ENCODE assay signal across 22 cellular contexts in the genomic region with DNA sequence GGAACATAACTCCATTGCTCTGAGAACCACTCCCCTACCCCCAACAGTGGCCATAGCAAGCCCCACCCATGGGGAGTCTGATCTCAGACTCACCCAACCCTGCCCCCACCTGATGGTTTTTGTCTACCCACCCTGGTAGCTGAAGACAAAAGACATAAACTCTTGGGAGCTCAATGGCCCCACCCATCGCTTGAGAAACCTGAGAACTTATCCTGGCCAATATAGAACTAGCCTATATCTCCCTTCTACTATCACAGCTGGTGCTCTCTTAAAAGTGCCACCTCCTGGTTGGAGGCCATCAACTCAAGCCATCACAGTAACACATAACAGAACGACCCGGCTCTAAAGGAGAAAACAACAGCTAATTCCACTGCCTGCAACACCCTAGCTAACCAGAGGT. TPM values are rescaled to one million over a fixed set of nuclear protein-coding genes. Genes with fewer than 3 reads are reported as not detected.
DNase-seq lines count a peak whose midpoint lies in the region; ATAC-seq, FAIRE-seq and TF ChIP-seq lines count a peak whose summit lies in the region.
"Had no signal": no experiment of that assay in that cellular context is flagged by ENCODE, and none has a peak within 500 bp of the region (broad histone marks: within the 10 kb centered on the region; RNA-seq: fewer than 3 reads in every experiment).

No MANE protein-coding gene starts in this region.

- 0 out of 3 replicates have a peak overlapping the region, but pooled peaks have one; percentile 80 for H2BK15ac ChIP-seq in IMR-90 (ENCODE audit: low read depth, low read length)
- no peak overlapping the region for H2BK15ac ChIP-seq in H1 (ENCODE audit: low read length)

- dilution Hi-C loops in IMR-90 (cut with HindIII; ENCODE audit: low sequenced_read_pairs, unreplicated experiment), result no loop called here

- H3K36me3 Mint-ChIP-seq in GM23338 (ENCODE audit: low read depth), result no peaks in the 10 kb centered on the region; the same call in 2 of the 3 replicates
- H3K36me3 Mint-ChIP-seq in neural progenitor cell, result no peaks in the 10 kb centered on the region
- H3K36me3 Mint-ChIP-seq: CD14-positive monocyte had no signal

- H3K23me2 ChIP-seq in H1 (ENCODE audit: low read depth, low read length), result no peaks in the 10 kb centered on the region

- ATAC-seq in GM23338, result peak; percentile 45; the same call in 2 of the 3 replicates
- no peak for ATAC-seq in IMR-90 (ENCODE audit: low read depth)
- ATAC-seq: A549, Right ventricle myocardium inferior had no signal

- no peak overlapping the region for H3K14ac ChIP-seq in IMR-90 (replicated peaks; ENCODE audit: low read depth, low read length)
- no peak overlapping the region for H3K14ac ChIP-seq in H1 (ENCODE audit: insufficient read length)

- H3K4me2 ChIP-seq in GM23338, result no peak overlapping the region
- no peak overlapping the region for H3K4me2 ChIP-seq in IMR-90 (ENCODE audit: low read depth, low read length)
- H3K4me2 ChIP-seq in H1 (ENCODE audit: insufficient read depth in 1 of 2, low read depth in 2 of 2, low read length in 2 of 2), result no peak overlapping the region
- H3K4me2 ChIP-seq in neural progenitor cell, result no peak overlapping the region
- H3K4me2 ChIP-seq: A549 had no signal

- H4K8ac ChIP-seq in IMR-90 (ENCODE audit: low read depth in 2 of 2, low read length in 2 of 2), result peak overlapping the region in 1 of 2 experiments; percentile 76; a peak in 1 of 4 replicates
- H4K8ac ChIP-seq in H1 (ENCODE audit: extremely low read depth, insufficient read depth, low read length), result peak overlapping the region; percentile 36; the same call in 1 of the 2 replicates

- H3K4me3 ChIP-seq in GM23338 (no peak overlapping the region), IMR-90 (ENCODE audit: insufficient read depth, low read depth, low read length) (no peak overlapping the region), H1 (ENCODE audit: extremely low read depth in 1 of 4, insufficient read depth in 2 of 4, low read depth in 3 of 4, low read length in 4 of 4) (no peak overlapping the region), neural progenitor cell (no peak overlapping the region)
- H3K4me3 ChIP-seq: A549, SJSA1 had no signal

- CTCF ChIA-PET in IMR-90 (lab: Yijun Ruan, JAX), result no interaction called here
- CTCF ChIA-PET in H1 (lab: Charles Lee; ENCODE audit: partially characterized antibody), result interaction anchor here (0.6 to 1.3 kb wide), 5 partner anchors 18 to 143 kb away, joined by 3 to 5 read pairs (median 3); no protein-coding TSS in a partner anchor

- H3F3A ChIP-seq in GM23338 (replicated peaks; ENCODE audit: low read depth) (no peaks in the 10 kb centered on the region), neural progenitor cell (ENCODE audit: low read depth) (no peaks in the 10 kb centered on the region)

- no peak overlapping the region for H2AK9ac ChIP-seq in IMR-90 (replicated peaks; ENCODE audit: low read depth, low read length, poor library complexity)

- TF ChIP-seq POLR2A in IMR-90 (IDR thresholded peaks at IDR 0.05; ENCODE audit: low read depth, low read length) (no peak), H1 (IDR thresholded peaks at IDR 0.05; ENCODE audit: control extremely low read depth in 1 of 2, low read depth in 2 of 2, low read length in 2 of 2) (no peak)

- H3K9me1 ChIP-seq in IMR-90 (ENCODE audit: insufficient read depth, low read length), result peaks cover 11% of the 10 kb centered on the region

- 0 out of 2 replicates have a peak overlapping the region, but pooled peaks have one; percentile 7 for H2AFZ ChIP-seq in GM23338
- no peak overlapping the region for H2AFZ ChIP-seq in IMR-90 (replicated peaks; ENCODE audit: low read length, poor library complexity)
- H2AFZ ChIP-seq in H1 (ENCODE audit: low read length), result no peak overlapping the region
- H2AFZ ChIP-seq in neural progenitor cell (replicated peaks), result no peak overlapping the region

- H3K4me3 Mint-ChIP-seq in GM23338 (no peak overlapping the region), neural progenitor cell (peak overlapping the region; percentile 31)
- H3K4me3 Mint-ChIP-seq: B cell; T-helper 1 cell treated with Interleukin-12 subunit alpha and Interleukin-12 subunit beta and Interleukin-4 antibody, amounts not matched to agents 30 μg/mL and 1 μg/mL, for 36 hours had no signal

- H3K4me1 ChIP-seq in GM23338 (ENCODE audit: insufficient read depth), result no peaks in the 10 kb centered on the region
- H3K4me1 ChIP-seq in IMR-90 (ENCODE audit: control insufficient read depth, insufficient read depth, low read length), result peaks cover 16% of the 10 kb centered on the region
- H3K4me1 ChIP-seq in H1 (replicated peaks in 1 of 4; ENCODE audit: control insufficient read depth in 3 of 4, insufficient read depth in 4 of 4, low read length in 3 of 4), result peaks cover 0 to 2% (median 0%) of the 10 kb centered on the region in 4 experiments; a peak in 3 of 7 replicates
- H3K4me1 ChIP-seq in neural progenitor cell, result no peaks in the 10 kb centered on the region

- H2BK120ac ChIP-seq in IMR-90 (ENCODE audit: low read depth, low read length), result peak overlapping the region; percentile 94
- no peak overlapping the region for H2BK120ac ChIP-seq in H1 (replicated peaks; ENCODE audit: low read depth, low read length)

- DNase-seq in GM23338 (ENCODE audit: low spot score) (peak; percentile 5), IMR-90 (no peak), H1 (ENCODE audit: low read depth in 1 of 2, low spot score in 2 of 2) (no peak), neural progenitor cell (ENCODE audit: low spot score) (no peak), DMS53 treated with DMSO at 0.1 percent for 48 hours (lab: John Stamatoyannopoulos, UW; ENCODE audit: unreplicated experiment) (no peak), NCI-H345 (lab: John Stamatoyannopoulos, UW) (no peak), SW 1271 (lab: John Stamatoyannopoulos, UW) (no peak)
- DNase-seq: DMS53, H7, NCI-H1417, NCI-H187 treated with DMSO at 0.1 percent for 48 hours, NCI-H2227 treated with DMSO at 0.1 percent for 48 hours, NCI-H510A treated with DMSO at 0.1 percent for 48 hours, OCI-M1 had no signal

- FAIRE-seq in H1 (lab: Jason Lieb, UNC), result no peak
- FAIRE-seq: A549, D721Med, RCC 7860 had no signal

- H2AK5ac ChIP-seq in IMR-90 (ENCODE audit: low read depth, low read length), result peak overlapping the region; percentile 98; the same call in 1 of the 2 replicates
- no peak overlapping the region for H2AK5ac ChIP-seq in H1 (ENCODE audit: low read depth, low read length)

- no peak for TF ChIP-seq EP300 in H1 (IDR thresholded peaks at IDR 0.05; ENCODE audit: borderline replicate concordance in 1 of 2, low read depth in 2 of 2, low read length in 2 of 2)

- H4K91ac ChIP-seq in IMR-90 (ENCODE audit: insufficient read depth, low read depth, low read length) (peak overlapping the region; percentile 94; the same call in 1 of the 2 replicates), H1 (replicated peaks; ENCODE audit: insufficient read length, low read length) (no peak overlapping the region)

- H3K27me3 Mint-ChIP-seq in GM23338 (ENCODE audit: insufficient read depth, low read depth, poor library complexity) (peaks cover 9% of the 10 kb centered on the region), neural progenitor cell (ENCODE audit: insufficient read depth, low read depth) (peaks cover 11% of the 10 kb centered on the region)

- no peak for TF ChIP-seq CTCF in GM23338 (conservative IDR thresholded peaks at IDR 0.05; ENCODE audit: low read depth in 2 of 2)
- TF ChIP-seq CTCF in IMR-90 (conservative IDR thresholded peaks at IDR 0.05; ENCODE audit: low read depth, low read length), result no peak
- no peak for TF ChIP-seq CTCF in H1 (IDR thresholded peaks at IDR 0.05; ENCODE audit: control extremely low read depth in 1 of 3, insufficient read depth in 1 of 3, low read depth in 1 of 3, low read length in 3 of 3)
- no peak for TF ChIP-seq CTCF in neural progenitor cell (IDR thresholded peaks at IDR 0.05)

- H3K79me1 ChIP-seq in IMR-90 (ENCODE audit: low read depth in 1 of 2, low read length in 2 of 2) (no peaks in the 10 kb centered on the region), H1 (ENCODE audit: low read depth, low read length) (no peaks in the 10 kb centered on the region)

- intact Hi-C loops in IMR-90 (cut with micrococcal nuclease), result no loop called here

- no peaks in the 10 kb centered on the region for H3K9me3 ChIP-seq in IMR-90 (ENCODE audit: control insufficient read depth, insufficient read depth, low read length)
- peaks cover 0 to 3% of the 10 kb centered on the region in 2 experiments; a peak in 1 of 4 replicates for H3K9me3 ChIP-seq in H1 (ENCODE audit: insufficient read depth in 2 of 2, low read depth in 1 of 2, low read length in 1 of 2)
- H3K9me3 ChIP-seq in neural progenitor cell (ENCODE audit: low read depth), result no peaks in the 10 kb centered on the region
- H3K9me3 ChIP-seq: A549, SJSA1 had no signal

- H2BK20ac ChIP-seq in IMR-90 (ENCODE audit: low read depth, low read length) (peak overlapping the region; percentile 98; the same call in 1 of the 2 replicates), H1 (ENCODE audit: low read length) (no peak overlapping the region)

- H4K20me1 ChIP-seq in GM23338 (replicated peaks; ENCODE audit: insufficient read depth), result no peaks in the 10 kb centered on the region
- no peaks in the 10 kb centered on the region for H4K20me1 ChIP-seq in IMR-90 (ENCODE audit: insufficient read depth, low read length)
- H4K20me1 ChIP-seq in H1 (replicated peaks in 1 of 2; ENCODE audit: control insufficient read depth in 1 of 2, insufficient read depth in 2 of 2, low read length in 2 of 2), result no peaks in the 10 kb centered on the region
- no peaks in the 10 kb centered on the region for H4K20me1 ChIP-seq in neural progenitor cell (ENCODE audit: low read depth)

- peak overlapping the region; percentile 95; the same call in 1 of the 2 replicates for H3K18ac ChIP-seq in IMR-90 (ENCODE audit: low read depth, low read length)
- no peak overlapping the region for H3K18ac ChIP-seq in H1 (ENCODE audit: extremely low read depth, low read length)

- H3K23ac ChIP-seq in IMR-90 (ENCODE audit: low read depth, low read length) (no peak overlapping the region), H1 (ENCODE audit: insufficient read length) (no peak overlapping the region)

- 100% methylated on average over 1 of the region's 3 CpGs; no CpG with 5 or more reads in 1 of the 2 experiments for WGBS in IMR-90 (ENCODE audit: extremely low coverage in 2 of 2, insufficient read length in 1 of 2), 2 experiments
- WGBS in H1 (ENCODE audit: extremely low coverage in 1 of 2, insufficient coverage in 1 of 2, insufficient read length in 1 of 2, insufficient replicate concordance in 2 of 2, low coverage in 1 of 2, low lambda C conversion rate in 2 of 2, missing lambda C conversion rate in 1 of 2), 2 experiments, result 87% methylated on average over 3 of the region's 3 CpGs; no CpG with 5 or more reads in 1 of the 2 experiments

- H3K79me2 ChIP-seq in GM23338 (replicated peaks; ENCODE audit: insufficient read depth) (no peaks in the 10 kb centered on the region), H1 (ENCODE audit: control insufficient read depth in 1 of 2, insufficient read depth in 2 of 2, low read length in 2 of 2) (no peaks in the 10 kb centered on the region), neural progenitor cell (ENCODE audit: low read depth) (no peaks in the 10 kb centered on the region)

- H3K36me3 ChIP-seq in GM23338 (ENCODE audit: insufficient read depth) (no peaks in the 10 kb centered on the region), IMR-90 (ENCODE audit: control insufficient read depth, insufficient read depth, low read length) (no peaks in the 10 kb centered on the region), H1 (ENCODE audit: control insufficient read depth in 2 of 4, insufficient read depth in 4 of 4, low read length in 3 of 4) (no peaks in the 10 kb centered on the region), neural progenitor cell (no peaks in the 10 kb centered on the region)
- H3K36me3 ChIP-seq: SJSA1 had no signal

- H3K9me2 ChIP-seq in GM23338 (ENCODE audit: insufficient read depth), result 0 out of 2 replicates have a peak, but pooled peaks cover 3% of the 10 kb centered on the region

- no peak overlapping the region for H3K27ac ChIP-seq in GM23338 (ENCODE audit: low read depth)
- H3K27ac ChIP-seq in IMR-90 (ENCODE audit: insufficient read depth, low read length), result no peak overlapping the region
- H3K27ac ChIP-seq in H1 (ENCODE audit: low read depth, low read length), result no peak overlapping the region
- no peak overlapping the region for H3K27ac ChIP-seq in neural progenitor cell
- H3K27ac ChIP-seq: A549 had no signal

- H3K9me3 Mint-ChIP-seq in GM23338 (peaks cover 6% of the 10 kb centered on the region; the same call in 1 of the 3 replicates), neural progenitor cell (peaks cover 9% of the 10 kb centered on the region)
- H3K9me3 Mint-ChIP-seq: T-helper 1 cell treated with Interleukin-12 subunit alpha and Interleukin-12 subunit beta and Interleukin-4 antibody, amounts not matched to agents 30 μg/mL and 1 μg/mL, for 36 hours had no signal

- POLR2A ChIA-PET in IMR-90 (lab: Charles Lee; ENCODE audit: unreplicated experiment) (interaction anchor here (0.6 kb wide), 1 partner anchor 56 kb away, joined by 10 read pairs; no protein-coding TSS in a partner anchor), H1 (lab: Charles Lee; ENCODE audit: partially characterized antibody) (no interaction called here)

- H3K56ac ChIP-seq in IMR-90 (ENCODE audit: extremely low read depth, insufficient read depth, low read length), result no peak overlapping the region
- H3K56ac ChIP-seq in H1 (replicated peaks; ENCODE audit: insufficient read length, low read depth, low read length), result no peak overlapping the region

- H4K5ac ChIP-seq in IMR-90 (ENCODE audit: low read depth, low read length) (no peak overlapping the region; the same call in 1 of the 2 replicates), H1 (ENCODE audit: insufficient read length, low read depth, low read length) (no peak overlapping the region)

- in situ Hi-C loops in IMR-90 (cut with MboI; ENCODE audit: low sequenced_read_pairs), result no loop called here

- H3K4me1 Mint-ChIP-seq in GM23338, result peaks cover 9% of the 10 kb centered on the region
- peaks cover 13% of the 10 kb centered on the region for H3K4me1 Mint-ChIP-seq in neural progenitor cell

- BruUV-seq in IMR-90 (replicated peaks; lab: Mats Ljungman, UMichigan), result no TSS peak

- no peak overlapping the region for H3K9ac ChIP-seq in IMR-90 (ENCODE audit: low read depth, low read length)
- H3K9ac ChIP-seq in H1 (replicated peaks in 1 of 4; ENCODE audit: extremely low read depth in 1 of 4, low read depth in 3 of 4, low read length in 3 of 4), result no peak overlapping the region
- no peak overlapping the region for H3K9ac ChIP-seq in neural progenitor cell

- H2BK5ac ChIP-seq in IMR-90 (ENCODE audit: low read depth, low read length, poor library complexity, severe bottlenecking) (no peak overlapping the region), H1 (ENCODE audit: low read depth, low read length) (no peak overlapping the region)

- H3K27me3 ChIP-seq in GM23338 (ENCODE audit: insufficient read depth) (no peaks in the 10 kb centered on the region), IMR-90 (ENCODE audit: control insufficient read depth, insufficient read depth, low read length) (no peaks in the 10 kb centered on the region), H1 (replicated peaks in 1 of 4; ENCODE audit: control insufficient read depth in 3 of 4, extremely low read depth in 1 of 4, insufficient read depth in 3 of 4, low read length in 3 of 4) (no peaks in the 10 kb centered on the region), neural progenitor cell (no peaks in the 10 kb centered on the region)
- H3K27me3 ChIP-seq: SJSA1 had no signal

- H3K27ac Mint-ChIP-seq in GM23338, result no peak overlapping the region
- H3K27ac Mint-ChIP-seq in neural progenitor cell, result no peak overlapping the region
- H3K27ac Mint-ChIP-seq: B cell; T-helper 1 cell treated with Interleukin-12 subunit alpha and Interleukin-12 subunit beta and Interleukin-4 antibody, amounts not matched to agents 30 μg/mL and 1 μg/mL, for 36 hours had no signal

- no peak overlapping the region for H2BK12ac ChIP-seq in H1 (ENCODE audit: low read depth, low read length)

- TF ChIP-seq RAD21 in IMR-90 (IDR thresholded peaks at IDR 0.05; ENCODE audit: low read length), result no peak
- TF ChIP-seq RAD21 in H1 (IDR thresholded peaks at IDR 0.05 in 1 of 2, conservative IDR thresholded peaks at IDR 0.05 in 1 of 2; ENCODE audit: low read depth in 2 of 2, low read length in 2 of 2), result no peak

- H3K4ac ChIP-seq in IMR-90 (ENCODE audit: low read depth, low read length) (peak overlapping the region; percentile 94), H1 (replicated peaks; ENCODE audit: insufficient read length, low read depth, low read length) (no peak overlapping the region)

RNA-seq across cellular contexts. Expression of gene SNAPC3, which starts 47.9 kb away (rescaled TPM):
- 35.2 and 36.2 TPM in 2 replicates for total RNA-seq in GM23338 (2014; rRNA removed; shearing (Covaris generic))
- polyA plus RNA-seq in GM23338 (2016; fragmentation: Nextera tagmentation; extraction: Ambion mirVana) (15.6 and 20.9 TPM in 2 replicates), IMR-90 (2012; rRNA removed) (19.3 and 22.0 TPM in 2 replicates), H1 (2011; rRNA removed) (11.9 and 13.0 TPM in 2 replicates)
- total RNA-seq in IMR-90 (2012; rRNA removed) (31.0 and 40.0 TPM in 2 replicates), neural progenitor cell (ENCODE audit: low replicate concordance) (59.5 and 68.7 TPM in 2 replicates)
- polyA plus RNA-seq in IMR-90 (2012; cell fraction: cytosol; rRNA removed), result 21.0 and 52.9 TPM in 2 replicates
- 23.5 and 27.5 TPM in 2 replicates for polyA plus RNA-seq in IMR-90 (2012; cell fraction: nucleus; rRNA removed; ENCODE audit: low replicate concordance)
- total RNA-seq in H1 (2021; fragmentation: NEBNext Ultra II Directional; extraction: Animal tissue kit (Norgen Biotek cat#: 25700)), result 25.3 and 25.8 TPM in 2 replicates
- polyA plus RNA-seq in H1 (2011; cell fraction: cytosol; rRNA removed), result 19.6 TPM
- polyA plus RNA-seq in H1 (2011; cell fraction: nucleus; rRNA removed), result 12.3 TPM
- polyA plus RNA-seq in H1 (2012, experiment 1 of 2), result 9.8 to 18.7 TPM (median 14.2 TPM) in 4 replicates
- 4.5 TPM for polyA plus RNA-seq in H1 (2012, experiment 2 of 2)
- 18.4 TPM for polyA plus RNA-seq in H1 (2013, experiment 1 of 2)
- polyA plus RNA-seq in H1 (2013, experiment 2 of 2), result 17.7 TPM
- 19.7 and 24.4 TPM in 2 replicates for polyA minus RNA-seq in H1 (2011; rRNA and poly(A)+ RNA removed)
- 18.4 TPM for polyA minus RNA-seq in H1 (2011; cell fraction: cytosol; rRNA and poly(A)+ RNA removed)
- polyA minus RNA-seq in H1 (2011; cell fraction: nucleus; rRNA and poly(A)+ RNA removed), result 32.7 TPM
